8 cellular contexts compared by ENCODE assay signal in genomic region chr22:21735198-21736083, GRCh38. TPM values are rescaled to one million over a fixed set of nuclear protein-coding genes. Genes with fewer than 3 reads are reported as not detected.
DNase-seq lines count a peak whose midpoint lies in the region; TF ChIP-seq lines count a peak whose summit lies in the region.

YPEL1 (minus strand) TSS chr22:21735794; CDS start chr22:21710744, 25,050 bp downstream.

- H3K27ac ChIP-seq in mesendoderm (ENCODE audit: low read depth, low read length), result no peak within 1 kb of the TSS

- no peak within 1 kb of the TSS for H2AK5ac ChIP-seq in mesendoderm (ENCODE audit: low read length)

- no peak within 1 kb of the TSS for H3K18ac ChIP-seq in mesendoderm (ENCODE audit: low read length)

- TF ChIP-seq CTCF in GM20000 (IDR thresholded peaks at IDR 0.05; ENCODE audit: extremely low read depth, missing control alignments), result no peak

- no peak within 1 kb of the TSS for H4K8ac ChIP-seq in mesendoderm (ENCODE audit: low read depth, low read length)

- peak; percentile 94 for DNase-seq in COLO668 (lab: John Stamatoyannopoulos, UW; ENCODE audit: unreplicated experiment)
- peak; percentile 98 for DNase-seq in GM20000 (ENCODE audit: low spot score)
- peak; percentile 69 for DNase-seq in HT-29 (ENCODE audit: low spot score)
- DNase-seq in NOMO-1 treated with dmso at 0.1 percent for 144 hours (lab: John Stamatoyannopoulos, UW; ENCODE audit: unreplicated experiment), result peak; percentile 93
- peak; percentile 71 for DNase-seq in activated CD8-positive, alpha-beta memory T cell treated with anti-CD3 and anti-CD28 coated beads, Interleukin-2, amount 50 U/mL, for 1 hour (ENCODE audit: extremely low read depth)
- peak; percentile 98 for DNase-seq in mesendoderm
- DNase-seq in stimulated activated CD8-positive, alpha-beta memory T cell treated with anti-CD3 and anti-CD28 coated beads, Interleukin-12 subunit alpha, Interleukin-12 subunit beta, amount 100 ng/mL, for 24 hours (ENCODE audit: extremely low read depth), result peak; percentile 78

- H2BK5ac ChIP-seq in mesendoderm (ENCODE audit: low read length), result no peak within 1 kb of the TSS

- no peaks in the 10 kb centered on the region for H3K79me1 ChIP-seq in mesendoderm (ENCODE audit: low read length)

- H4K5ac ChIP-seq in mesendoderm (ENCODE audit: low read length), result no peak within 1 kb of the TSS

- H3K4ac ChIP-seq in mesendoderm (ENCODE audit: low read depth, low read length), result no peak within 1 kb of the TSS

- no peak within 1 kb of the TSS for H2BK120ac ChIP-seq in mesendoderm (ENCODE audit: low read depth, low read length)

- no peak within 1 kb of the TSS for H2BK15ac ChIP-seq in mesendoderm (replicated peaks; ENCODE audit: low read depth)

- no CpG with 5 or more reads among the region's 102 CpGs for WGBS in mesendoderm (ENCODE audit: extremely low coverage, insufficient coverage, low lambda C conversion rate)

- H3K9ac ChIP-seq in endocrine pancreas (ENCODE audit: control insufficient read depth, insufficient read depth, low read length) (peak within 1 kb of the TSS; percentile 49), mesendoderm (ENCODE audit: low read length) (peak within 1 kb of the TSS; percentile 81)

- H3K23ac ChIP-seq in mesendoderm (ENCODE audit: low read length), result no peak within 1 kb of the TSS

- no peaks in the 10 kb centered on the region for H3K36me3 ChIP-seq in endocrine pancreas (ENCODE audit: control insufficient read depth, insufficient read depth, low read length)
- no peaks in the 10 kb centered on the region for H3K36me3 ChIP-seq in mesendoderm (ENCODE audit: control insufficient read depth, insufficient read depth, low read length)

- no peaks in the 10 kb centered on the region for H3K9me3 ChIP-seq in endocrine pancreas (ENCODE audit: control insufficient read depth, low read length)

- no peaks in the 10 kb centered on the region for H3K4me1 ChIP-seq in endocrine pancreas (ENCODE audit: control insufficient read depth, insufficient read depth, low read length)
- H3K4me1 ChIP-seq in mesendoderm (ENCODE audit: control insufficient read depth, low read depth, low read length), result peaks cover 2% of the 10 kb centered on the region

- H3K4me3 ChIP-seq in endocrine pancreas (ENCODE audit: control insufficient read depth, insufficient read depth, low read length) (peak within 1 kb of the TSS; percentile 69), mesendoderm (ENCODE audit: low read length) (peak within 1 kb of the TSS; percentile 40)

- H3K27me3 ChIP-seq in endocrine pancreas (ENCODE audit: control insufficient read depth, insufficient read depth, low read length) (no peaks in the 10 kb centered on the region), mesendoderm (ENCODE audit: insufficient read depth, low read length, poor library complexity) (no peaks in the 10 kb centered on the region)

- peak within 1 kb of the TSS; percentile 94 for H3K56ac ChIP-seq in mesendoderm (ENCODE audit: low read length)

- H3K79me2 ChIP-seq in mesendoderm (ENCODE audit: control insufficient read depth, insufficient read depth, low read length), result no peaks in the 10 kb centered on the region

- H3K4me2 ChIP-seq in mesendoderm (ENCODE audit: low read length), result peak within 1 kb of the TSS; percentile 87

RNA-seq across cellular contexts. Expression of gene YPEL1, which starts in this region (rescaled TPM):
- total RNA-seq in HT-29 (2014; rRNA removed; shearing (Covaris generic)), result 0.26 and 4.2 TPM in 2 replicates
- polyA plus RNA-seq in mesendoderm (2013, experiment 1 of 2), result 1.6 TPM
- polyA plus RNA-seq in mesendoderm (2013, experiment 2 of 2), result 1.4 TPM
